9 cellular contexts compared by ENCODE assay signal in the genomic region with DNA sequence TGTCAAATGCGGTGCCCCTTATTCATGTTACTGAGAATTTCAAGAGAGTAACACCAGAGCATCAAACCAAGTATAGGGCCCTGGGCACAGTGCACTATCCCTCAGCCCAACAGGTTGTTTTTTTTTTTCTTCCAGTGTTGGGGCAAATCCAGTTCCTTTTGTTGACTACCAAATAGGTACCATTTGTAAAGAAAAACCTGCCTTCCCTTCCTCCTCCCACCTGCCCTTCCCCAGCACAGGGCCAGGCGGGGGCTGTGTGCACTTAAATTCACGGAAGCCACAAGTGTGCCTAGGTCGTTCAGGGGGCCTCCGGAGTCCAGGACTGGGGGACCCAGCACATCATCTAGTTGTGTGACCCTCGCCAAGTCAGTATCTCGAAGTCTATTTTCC. TPM values are rescaled to one million over a fixed set of nuclear protein-coding genes. Genes with fewer than 3 reads are reported as not detected.
A peak's percentile ranks its signal among the peaks of the same experiment; 100 is the strongest.
DNase-seq lines count a peak whose midpoint lies in the region; ATAC-seq, FAIRE-seq and TF ChIP-seq lines count a peak whose summit lies in the region.
"Had no signal": no experiment of that assay in that cellular context is flagged by ENCODE, and none has a peak within 500 bp of the region (broad histone marks: within the 10 kb centered on the region; RNA-seq: fewer than 3 reads in every experiment).

No MANE protein-coding gene starts in this region.

- ATAC-seq in HG02571 (IDR thresholded peaks at IDR 0.05; ENCODE audit: unreplicated experiment) (peak; percentile 2), upper lobe of left lung (ENCODE audit: low FRiP score in 2 of 2) (no peak), GM21423 (IDR thresholded peaks at IDR 0.05; ENCODE audit: unreplicated experiment) (no peak)

- H3K27ac ChIP-seq in liver (ENCODE audit: low read depth in 1 of 2, low read length in 2 of 2) (peak overlapping the region; percentile 94 to 95), upper lobe of left lung (peak overlapping the region; percentile 85 to 91 (median 88))

- TF ChIP-seq RAD21 in liver (IDR thresholded peaks at IDR 0.05), result no peak

- no peak for TF ChIP-seq POLR2A in upper lobe of left lung (IDR thresholded peaks at IDR 0.05)

- H3K9ac ChIP-seq in adipocyte (ENCODE audit: low read length) (peak overlapping the region; percentile 92), liver (ENCODE audit: low read depth in 1 of 2, low read length in 2 of 2) (peak overlapping the region; percentile 93 to 97)

- TF ChIP-seq EP300 in upper lobe of left lung (IDR thresholded peaks at IDR 0.05), result no peak

- no peaks in the 10 kb centered on the region for H3K9me3 ChIP-seq in adipocyte (ENCODE audit: control insufficient read depth, low read length)
- no peaks in the 10 kb centered on the region for H3K9me3 ChIP-seq in liver (ENCODE audit: control insufficient read depth in 4 of 4, low read length in 3 of 4)
- H3K9me3 ChIP-seq in upper lobe of left lung, result no peaks in the 10 kb centered on the region

- no peaks in the 10 kb centered on the region for H3K27me3 ChIP-seq in adipocyte (replicated peaks; ENCODE audit: control insufficient read depth, insufficient read depth, low read length)
- no peaks in the 10 kb centered on the region for H3K27me3 ChIP-seq in liver (ENCODE audit: control insufficient read depth in 4 of 4, insufficient read depth in 4 of 4, low read length in 3 of 4)
- H3K27me3 ChIP-seq in upper lobe of left lung, result no peaks in the 10 kb centered on the region

- H3K36me3 ChIP-seq in adipocyte (ENCODE audit: control insufficient read depth, insufficient read depth, low read length, severe bottlenecking) (peaks cover 37% of the 10 kb centered on the region), liver (ENCODE audit: control insufficient read depth in 4 of 4, insufficient read depth in 3 of 4, low read depth in 1 of 4, low read length in 3 of 4) (peaks cover 0 to 26% (median 22%) of the 10 kb centered on the region in 4 donors), upper lobe of left lung (peaks cover 6 to 38% (median 23%) of the 10 kb centered on the region in 4 donors)

- FAIRE-seq in frontal cortex (lab: Jason Lieb, UNC), result no peak
- FAIRE-seq: islet of Langerhans had no signal

- DNase-seq in AG10803 (ENCODE audit: low read depth) (no peak), adipocyte (ENCODE audit: low read depth) (no peak), upper lobe of left lung (no peak), frontal cortex (ENCODE audit: low spot score in 2 of 2) (no peak), KG1 (lab: John Stamatoyannopoulos, UW) (no peak)

- peak overlapping the region; percentile 76 for H3K4me3 ChIP-seq in AG10803 (ENCODE audit: low read length)
- peak overlapping the region; percentile 90 for H3K4me3 ChIP-seq in adipocyte (ENCODE audit: low read length)
- H3K4me3 ChIP-seq in liver (ENCODE audit: low read depth in 1 of 3, low read length in 3 of 3), result peak overlapping the region; percentile 83 to 90 (median 84)
- H3K4me3 ChIP-seq in upper lobe of left lung, result peak overlapping the region in 3 of 4 donors; percentile 86 to 97 (median 89)

- WGBS in liver, result 72% methylated on average over 7 of the region's 7 CpGs
- WGBS in upper lobe of left lung, 2 donors, result 57 to 70% methylated on average over 7 of the region's 7 CpGs

- TF ChIP-seq CTCF in AG10803 (conservative IDR thresholded peaks at IDR 0.05; ENCODE audit: low read length) (no peak), liver (IDR thresholded peaks at IDR 0.05; ENCODE audit: low read depth, low read length, missing input control) (no peak), upper lobe of left lung (IDR thresholded peaks at IDR 0.05) (no peak)

- H3K4me1 ChIP-seq in adipocyte (ENCODE audit: control insufficient read depth, insufficient read depth, low read length) (peaks cover 25% of the 10 kb centered on the region), liver (ENCODE audit: control insufficient read depth in 4 of 4, insufficient read depth in 4 of 4, low read length in 3 of 4) (peaks cover 0 to 20% (median 7%) of the 10 kb centered on the region in 4 donors), upper lobe of left lung (peaks cover 11 to 18% (median 14%) of the 10 kb centered on the region in 4 donors)

TF ChIP-seq in liver, 16 proteins besides CTCF, POLR2A, EP300 and RAD21:
- TF ChIP-seq, protein P1, sequence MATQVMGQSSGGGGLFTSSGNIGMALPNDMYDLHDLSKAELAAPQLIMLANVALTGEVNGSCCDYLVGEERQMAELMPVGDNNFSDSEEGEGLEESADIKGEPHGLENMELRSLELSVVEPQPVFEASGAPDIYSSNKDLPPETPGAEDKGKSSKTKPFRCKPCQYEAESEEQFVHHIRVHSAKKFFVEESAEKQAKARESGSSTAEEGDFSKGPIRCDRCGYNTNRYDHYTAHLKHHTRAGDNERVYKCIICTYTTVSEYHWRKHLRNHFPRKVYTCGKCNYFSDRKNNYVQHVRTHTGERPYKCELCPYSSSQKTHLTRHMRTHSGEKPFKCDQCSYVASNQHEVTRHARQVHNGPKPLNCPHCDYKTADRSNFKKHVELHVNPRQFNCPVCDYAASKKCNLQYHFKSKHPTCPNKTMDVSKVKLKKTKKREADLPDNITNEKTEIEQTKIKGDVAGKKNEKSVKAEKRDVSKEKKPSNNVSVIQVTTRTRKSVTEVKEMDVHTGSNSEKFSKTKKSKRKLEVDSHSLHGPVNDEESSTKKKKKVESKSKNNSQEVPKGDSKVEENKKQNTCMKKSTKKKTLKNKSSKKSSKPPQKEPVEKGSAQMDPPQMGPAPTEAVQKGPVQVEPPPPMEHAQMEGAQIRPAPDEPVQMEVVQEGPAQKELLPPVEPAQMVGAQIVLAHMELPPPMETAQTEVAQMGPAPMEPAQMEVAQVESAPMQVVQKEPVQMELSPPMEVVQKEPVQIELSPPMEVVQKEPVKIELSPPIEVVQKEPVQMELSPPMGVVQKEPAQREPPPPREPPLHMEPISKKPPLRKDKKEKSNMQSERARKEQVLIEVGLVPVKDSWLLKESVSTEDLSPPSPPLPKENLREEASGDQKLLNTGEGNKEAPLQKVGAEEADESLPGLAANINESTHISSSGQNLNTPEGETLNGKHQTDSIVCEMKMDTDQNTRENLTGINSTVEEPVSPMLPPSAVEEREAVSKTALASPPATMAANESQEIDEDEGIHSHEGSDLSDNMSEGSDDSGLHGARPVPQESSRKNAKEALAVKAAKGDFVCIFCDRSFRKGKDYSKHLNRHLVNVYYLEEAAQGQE (IDR thresholded peaks at IDR 0.05), result no peak
- no peak for TF ChIP-seq GABPA (IDR thresholded peaks at IDR 0.05 in 1 of 2, conservative IDR thresholded peaks at IDR 0.05 in 1 of 2)
- TF ChIP-seq FOXA1 (IDR thresholded peaks at IDR 0.05), result no peak
- TF ChIP-seq HNF4G (IDR thresholded peaks at IDR 0.05), result no peak
- TF ChIP-seq RXRA (IDR thresholded peaks at IDR 0.05), result no peak
- TF ChIP-seq NR2F2 (IDR thresholded peaks at IDR 0.05), result no peak

RNA-seq across cellular contexts. Expression of a gene that starts 0.6 kb away (rescaled TPM):
- total RNA-seq in liver (10 to 100 TPM; 12.4 to 34.1 TPM), upper lobe of left lung (10 to 100 TPM in 5 of 6 donors, 1 to 10 TPM in 1; 4.4 to 47.1 (median 19.0) TPM), frontal cortex (21.6 TPM)
- polyA plus RNA-seq in liver, result 10 to 100 TPM; 20.7 to 27.5 TPM

RNA-seq across cellular contexts. Expression of a gene that starts 12.5 kb away (rescaled TPM):
- total RNA-seq in liver (100 to 1,000 TPM; 176 to 247 TPM), upper lobe of left lung (100 to 1,000 TPM in 1 of 6 donors, 10 to 100 TPM in 5; 29.9 to 104 (median 85.1) TPM), frontal cortex (113 TPM)
- polyA plus RNA-seq in liver, result 100 to 1,000 TPM; 268 to 307 TPM

RNA-seq across cellular contexts. Expression of a gene that starts 41.3 kb away (rescaled TPM):
- total RNA-seq in liver (1 to 10 TPM; 4.5 to 6.6 TPM), upper lobe of left lung (10 to 100 TPM; 38.6 to 80.9 (median 61.1) TPM), frontal cortex (11.4 TPM)
- polyA plus RNA-seq in liver, result 1 to 10 TPM; 2.1 to 5.7 TPM
